Comparison of ENCODE assay signal across 8 cellular contexts in the genomic region with DNA sequence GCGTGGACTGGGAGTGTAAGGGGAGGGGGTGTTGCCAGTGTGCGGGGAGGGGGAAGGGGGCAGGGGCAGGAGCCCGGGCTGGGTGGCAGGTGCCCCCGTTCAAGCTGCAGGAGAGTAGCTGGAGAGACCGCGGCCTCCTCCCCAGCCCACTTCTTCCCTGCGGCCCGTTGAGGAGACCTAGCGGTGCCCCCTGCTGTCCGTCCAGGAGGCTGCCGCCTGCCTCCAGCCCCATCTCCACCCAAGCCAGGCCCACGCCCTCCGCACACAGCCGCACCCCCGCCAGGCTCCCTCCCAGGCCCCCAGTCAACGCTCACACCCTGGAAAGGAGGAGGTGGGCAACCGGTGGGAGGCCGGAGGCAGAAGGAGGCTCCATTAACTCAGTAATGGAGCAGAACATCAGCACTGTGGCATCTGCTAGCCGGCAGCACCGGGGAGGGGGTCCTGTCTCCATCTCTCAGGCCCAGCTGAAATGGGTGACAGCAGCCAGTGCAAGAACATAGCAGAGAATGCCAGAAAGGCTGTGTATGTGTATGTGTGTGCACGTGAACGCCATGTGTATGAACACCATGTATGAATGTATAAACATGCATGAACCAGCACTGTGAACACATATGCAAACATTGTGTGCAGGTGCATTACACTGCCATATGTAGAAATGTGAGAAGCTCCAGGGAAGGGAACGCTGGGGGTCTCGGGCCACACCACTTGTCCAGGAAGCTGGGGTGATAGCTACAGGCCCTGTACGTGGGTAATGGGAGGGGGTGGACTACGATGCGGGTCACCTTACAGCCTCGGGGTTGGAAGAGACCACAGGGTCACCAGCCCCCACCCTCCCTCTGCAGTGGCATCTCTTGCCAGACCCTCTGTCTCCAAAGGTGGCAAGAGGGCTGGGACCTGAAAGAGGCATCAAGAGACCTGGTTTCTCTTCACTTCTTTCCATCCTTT.
DNase-seq lines count a peak whose midpoint lies in the region; ATAC-seq and TF ChIP-seq lines count a peak whose summit lies in the region.

No MANE protein-coding gene starts in this region.

- peaks cover 0 to 56% (median 0%) of the 10 kb centered on the region in 3 donors for H3K27me3 ChIP-seq in stomach

- TF ChIP-seq EP300 in stomach (IDR thresholded peaks at IDR 0.05), result no peak

- H3K9me3 Mint-ChIP-seq in activated CD4-positive, alpha-beta memory T cell treated with anti-CD3 and anti-CD28 coated beads, Interleukin-2, amount 10 ng/mL, durations not matched to agents 7 days and 5 days, result no peaks in the 10 kb centered on the region
- H3K9me3 Mint-ChIP-seq in endothelial cell (ENCODE audit: unreplicated experiment), result no peaks in the 10 kb centered on the region

- CTCF ChIA-PET in activated CD4-positive, alpha-beta memory T cell treated with anti-CD3 and anti-CD28 coated beads, Interleukin-2, amount 10 ng/mL, durations not matched to agents 7 days and 5 days (lab: Charles Lee), result interaction anchor here (0.6 kb wide), 1 partner anchor 330 kb away, joined by 4 read pairs; no protein-coding TSS in a partner anchor

- H3K4me3 Mint-ChIP-seq in activated CD4-positive, alpha-beta memory T cell treated with anti-CD3 and anti-CD28 coated beads, Interleukin-2, amount 10 ng/mL, durations not matched to agents 7 days and 5 days, result no peak overlapping the region
- no peak overlapping the region for H3K4me3 Mint-ChIP-seq in endothelial cell (ENCODE audit: unreplicated experiment)

- TF ChIP-seq POLR2A in stomach (IDR thresholded peaks at IDR 0.05), result no peak

- H3K36me3 ChIP-seq in stomach, result no peaks in the 10 kb centered on the region

- no peaks in the 10 kb centered on the region for H3K9me3 ChIP-seq in stomach

- no peaks in the 10 kb centered on the region for H3K36me3 Mint-ChIP-seq in activated CD4-positive, alpha-beta memory T cell treated with anti-CD3 and anti-CD28 coated beads, Interleukin-2, amount 10 ng/mL, durations not matched to agents 7 days and 5 days (ENCODE audit: low read depth)
- no peaks in the 10 kb centered on the region for H3K36me3 Mint-ChIP-seq in endothelial cell (ENCODE audit: low read depth, unreplicated experiment)

- H3K27ac Mint-ChIP-seq in activated CD4-positive, alpha-beta memory T cell treated with anti-CD3 and anti-CD28 coated beads, Interleukin-2, amount 10 ng/mL, durations not matched to agents 7 days and 5 days, result no peak overlapping the region
- H3K27ac Mint-ChIP-seq in endothelial cell (ENCODE audit: unreplicated experiment), result no peak overlapping the region

- DNase-seq in EH (ENCODE audit: low read depth) (peak; percentile 75), NCI-H69 (lab: John Stamatoyannopoulos, UW) (peak; percentile 82), endothelial cell (ENCODE audit: low spot score) (peak; percentile 83), mucosa of gallbladder (ENCODE audit: low spot score) (peak; percentile 60), stomach (peak; percentile 74)
- peak; percentile 74 for DNase-seq in activated CD4-positive, alpha-beta memory T cell treated with anti-CD3 and anti-CD28 coated beads, Interleukin-2, amount 10 ng/mL, durations not matched to agents 7 days and 5 days

- ATAC-seq in HG02571 (IDR thresholded peaks at IDR 0.05; ENCODE audit: unreplicated experiment), result peak; percentile 61
- no peak for ATAC-seq in GM21528 (IDR thresholded peaks at IDR 0.05; ENCODE audit: low FRiP score, unreplicated experiment)

- TF ChIP-seq CTCF in endothelial cell (IDR thresholded peaks at IDR 0.05; ENCODE audit: unreplicated experiment) (peak; percentile 31), stomach (IDR thresholded peaks at IDR 0.05) (peak in 5 of 7 experiments; percentile 27 to 72 (median 60))

- peaks cover 19% of the 10 kb centered on the region for H3K27me3 Mint-ChIP-seq in activated CD4-positive, alpha-beta memory T cell treated with anti-CD3 and anti-CD28 coated beads, Interleukin-2, amount 10 ng/mL, durations not matched to agents 7 days and 5 days
- H3K27me3 Mint-ChIP-seq in endothelial cell (ENCODE audit: unreplicated experiment), result peaks cover 10% of the 10 kb centered on the region

- H3K4me1 Mint-ChIP-seq in activated CD4-positive, alpha-beta memory T cell treated with anti-CD3 and anti-CD28 coated beads, Interleukin-2, amount 10 ng/mL, durations not matched to agents 7 days and 5 days, result peaks cover 29% of the 10 kb centered on the region
- H3K4me1 Mint-ChIP-seq in endothelial cell (ENCODE audit: unreplicated experiment), result no peaks in the 10 kb centered on the region

- no peak overlapping the region for H3K27ac ChIP-seq in stomach

- intact Hi-C loops in stomach (cut with DNase I; ENCODE audit: low total_unique reads), result no loop called here

- peaks cover 0 to 30% (median 12%) of the 10 kb centered on the region in 4 donors for H3K4me1 ChIP-seq in stomach

- POLR2A ChIA-PET in activated CD4-positive, alpha-beta memory T cell treated with anti-CD3 and anti-CD28 coated beads, Interleukin-2, amount 10 ng/mL, durations not matched to agents 7 days and 5 days (lab: Charles Lee), result no interaction called here

- WGBS in stomach, 5 donors, result 32 to 55% (median 38%) methylated on average over 16 to 28 of the region's 28 CpGs

- H3K4me3 ChIP-seq in stomach, result no peak overlapping the region
